21 cellular contexts compared by ENCODE assay signal in the genomic region with DNA sequence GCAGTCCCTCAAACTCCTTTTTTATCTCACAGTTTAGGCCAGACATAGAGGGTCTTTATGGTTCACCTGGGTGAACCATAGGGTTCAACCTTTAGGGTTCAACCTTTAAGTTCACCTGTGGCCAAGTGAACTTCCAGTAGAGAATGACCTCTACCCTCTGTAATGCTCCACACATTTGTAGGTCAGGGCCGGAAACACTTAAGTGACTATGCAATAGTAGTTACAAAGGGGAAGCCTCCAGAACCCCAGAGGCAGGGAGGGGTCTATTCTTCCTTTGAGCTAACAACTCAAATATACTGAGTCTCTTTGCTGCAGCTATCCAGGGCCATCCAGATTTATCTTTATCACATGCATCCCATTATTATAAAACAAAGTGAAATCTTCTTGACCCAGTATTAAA.
"Had no signal": no experiment of that assay in that cellular context is flagged by ENCODE, and none has a peak within 500 bp of the region (broad histone marks: within the 10 kb centered on the region; RNA-seq: fewer than 3 reads in every experiment).

No MANE protein-coding gene starts in this region.

- H3K4me1 Mint-ChIP-seq: activated CD4-positive, alpha-beta T cell treated with anti-CD3 and anti-CD28 coated beads, Interleukin-2, amount 10 ng/mL, durations not matched to agents 24 days and 14 days; activated naive CD8-positive, alpha-beta T cell treated with anti-CD3 and anti-CD28 coated beads for 36 hours; brain; natural killer cell; stimulated activated naive B cell treated with anti-CD40 and anti-IgM and Interleukin-4, amounts not matched to agents 10 μg/mL and 1 μg/mL and 100 μg/mL, for 72 hours had no signal

- H3K9me3 ChIP-seq: gastrocnemius medialis, left ventricle myocardium inferior, right atrium auricular region, tibial artery, vagina had no signal

- H3K36me3 ChIP-seq: gastrocnemius medialis, right atrium auricular region, vagina had no signal

- H3K27ac Mint-ChIP-seq: activated CD4-positive, alpha-beta T cell treated with anti-CD3 and anti-CD28 coated beads, Interleukin-2, amount 10 ng/mL, durations not matched to agents 24 days and 14 days; activated naive CD8-positive, alpha-beta T cell treated with anti-CD3 and anti-CD28 coated beads for 36 hours; brain; natural killer cell; progenitor cell of endocrine pancreas; stimulated activated naive B cell treated with anti-CD40 and anti-IgM and Interleukin-4, amounts not matched to agents 10 μg/mL and 1 μg/mL and 100 μg/mL, for 72 hours had no signal

- H3K27me3 Mint-ChIP-seq: activated CD4-positive, alpha-beta T cell treated with anti-CD3 and anti-CD28 coated beads, Interleukin-2, amount 10 ng/mL, durations not matched to agents 24 days and 14 days; activated naive CD8-positive, alpha-beta T cell treated with anti-CD3 and anti-CD28 coated beads for 36 hours; brain; progenitor cell of endocrine pancreas; stimulated activated naive B cell treated with anti-CD40 and anti-IgM and Interleukin-4, amounts not matched to agents 10 μg/mL and 1 μg/mL and 100 μg/mL, for 72 hours had no signal

- H3K27me3 ChIP-seq: gastrocnemius medialis, heart right ventricle, right atrium auricular region, tibial artery, vagina had no signal

- FAIRE-seq: keratinocyte had no signal

- H3K4me3 ChIP-seq: gastrocnemius medialis, heart right ventricle, left ventricle myocardium inferior, right atrium auricular region, skin epidermis, tibial artery, vagina had no signal

- H3K27ac ChIP-seq: gastrocnemius medialis, heart right ventricle, left ventricle myocardium inferior, right atrium auricular region, skin epidermis, tibial artery, vagina had no signal

- ATAC-seq: gastrocnemius medialis; natural killer cell; stimulated activated naive B cell treated with anti-CD40 and anti-IgM and Interleukin-4, amounts not matched to agents 10 μg/mL and 1 μg/mL and 100 μg/mL, for 72 hours had no signal

- H3K4me3 Mint-ChIP-seq: activated CD4-positive, alpha-beta T cell treated with anti-CD3 and anti-CD28 coated beads, Interleukin-2, amount 10 ng/mL, durations not matched to agents 24 days and 14 days; activated naive CD8-positive, alpha-beta T cell treated with anti-CD3 and anti-CD28 coated beads for 36 hours; brain; natural killer cell; stimulated activated naive B cell treated with anti-CD40 and anti-IgM and Interleukin-4, amounts not matched to agents 10 μg/mL and 1 μg/mL and 100 μg/mL, for 72 hours had no signal

- H3K9me3 Mint-ChIP-seq: activated CD4-positive, alpha-beta T cell treated with anti-CD3 and anti-CD28 coated beads, Interleukin-2, amount 10 ng/mL, durations not matched to agents 24 days and 14 days had no signal

- H3K4me1 ChIP-seq: gastrocnemius medialis, right atrium auricular region, vagina had no signal

- H3K36me3 Mint-ChIP-seq: natural killer cell had no signal

- DNase-seq: activated CD4-positive, alpha-beta T cell treated with anti-CD3 and anti-CD28 coated beads, Interleukin-2, amount 10 ng/mL, durations not matched to agents 24 days and 14 days; activated CD4-positive, CD25-positive, alpha-beta regulatory T cell; activated CD8-positive, alpha-beta memory T cell treated with anti-CD3 and anti-CD28 coated beads for 24 hours; activated naive CD8-positive, alpha-beta T cell treated with anti-CD3 and anti-CD28 coated beads for 36 hours; erythroblast; gastrocnemius medialis; heart right ventricle; left ventricle myocardium inferior; mesenchymal stem cell; natural killer cell; stimulated activated CD4-positive, alpha-beta T cell treated with anti-CD3 and anti-CD28 coated beads, Interleukin-15, amount 100 ng/mL, for 24 hours; stimulated activated CD4-positive, alpha-beta T cell treated with anti-CD3 and anti-CD28 coated beads, Interleukin-4, amount 100 ng/mL, for 1 hour; stimulated activated naive B cell treated with anti-CD40 and anti-IgM and Interleukin-4, amounts not matched to agents 10 μg/mL and 1 μg/mL and 100 μg/mL, for 72 hours; T-helper 2 cell; tibial artery had no signal
